Comparison of ENCODE assay signal across 1 cellular context in the genomic region with DNA sequence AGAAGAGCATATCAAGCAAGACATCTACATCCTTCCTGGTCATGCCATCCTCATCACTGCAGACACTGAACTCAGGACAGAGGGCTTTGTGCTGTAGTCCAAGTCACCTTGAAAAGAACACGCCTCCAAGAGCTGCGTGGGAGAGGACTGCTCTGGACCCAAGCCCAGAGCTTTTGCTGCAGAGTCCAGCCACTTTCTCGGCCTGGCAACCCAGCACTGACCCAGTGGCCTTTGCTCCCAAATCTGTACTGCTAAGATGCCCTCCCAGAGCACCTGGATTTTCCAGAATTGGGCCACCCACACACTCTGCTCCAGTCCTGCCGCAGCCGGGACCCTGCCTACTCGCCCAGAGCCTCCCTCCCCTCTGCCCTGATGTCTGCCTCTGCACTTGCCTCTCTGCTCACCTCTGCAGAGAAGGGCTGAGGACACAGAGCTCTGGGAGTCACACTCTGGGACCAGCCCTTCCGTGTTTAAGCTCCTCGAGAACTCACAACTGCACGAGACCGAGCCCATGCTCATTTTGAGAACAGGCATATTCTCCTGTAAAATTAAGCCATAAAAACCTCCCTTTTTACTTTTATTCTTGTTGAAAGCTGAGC.
TF ChIP-seq lines count a peak whose summit lies in the region.

No MANE protein-coding gene starts in this region.

TF ChIP-seq in liver, 16 proteins besides CTCF, POLR2A, EP300 and RAD21 (continued from another document):
- no peak for TF ChIP-seq ATF3 (IDR thresholded peaks at IDR 0.05)
- TF ChIP-seq RXRA (IDR thresholded peaks at IDR 0.05), result peak; percentile 96 to 97
- TF ChIP-seq JUND (IDR thresholded peaks at IDR 0.05), result peak in 1 of 2 donors; percentile 86
- TF ChIP-seq FOXA2 (IDR thresholded peaks at IDR 0.05), result no peak
- TF ChIP-seq EGR1 (IDR thresholded peaks at IDR 0.05; ENCODE audit: low read depth in 2 of 2), result peak in 1 of 2 donors; percentile 85
- TF ChIP-seq TAF1 (conservative IDR thresholded peaks at IDR 0.05), result no peak
- TF ChIP-seq MAX (IDR thresholded peaks at IDR 0.05), result peak; percentile 52
- TF ChIP-seq REST (IDR thresholded peaks at IDR 0.05), result peak; percentile 22
- peak; percentile 95 to 96 for TF ChIP-seq HNF4A (conservative IDR thresholded peaks at IDR 0.05)
- TF ChIP-seq NR2F2 (IDR thresholded peaks at IDR 0.05), result peak; percentile 74
- peak; percentile 72 for TF ChIP-seq HNF4G (IDR thresholded peaks at IDR 0.05)
TF ChIP-seq in liver: peak in this region for 10.
